ENCODE assay signal across 18 cellular contexts in genomic region chr2:105887246-105887645, GRCh38.
A peak's percentile ranks its signal among the peaks of the same experiment; 100 is the strongest.
DNase-seq lines count a peak whose midpoint lies in the region; ATAC-seq, FAIRE-seq and TF ChIP-seq lines count a peak whose summit lies in the region.
"Had no signal": no experiment of that assay in that cellular context is flagged by ENCODE, and none has a peak within 500 bp of the region (broad histone marks: within the 10 kb centered on the region; RNA-seq: fewer than 3 reads in every experiment).

No MANE protein-coding gene starts in this region.

- H3K4me1 Mint-ChIP-seq in CD8-positive, alpha-beta T cell (ENCODE audit: low read depth) = peaks cover 85% of the 10 kb centered on the region
- H3K4me1 Mint-ChIP-seq in IgD-negative memory B cell (peaks cover 27 to 40% (median 39%) of the 10 kb centered on the region in 3 donors), progenitor cell of endocrine pancreas (ENCODE audit: low read depth) (peaks cover 51% of the 10 kb centered on the region), neural progenitor cell (peaks cover 37% of the 10 kb centered on the region)

- no peak for ATAC-seq in CD8-positive, alpha-beta T cell
- no peak for ATAC-seq in HepG2
- ATAC-seq: foreskin keratinocyte, K562 had no signal

- CTCF ChIA-PET in CD8-positive, alpha-beta T cell (lab: Charles Lee) = no interaction called here
- CTCF ChIA-PET in HepG2 (lab: Yijun Ruan, JAX; ENCODE audit: low intra/inter-chr PET ratio, low total read pairs) = no interaction called here

- H3K27me3 Mint-ChIP-seq in CD8-positive, alpha-beta T cell (ENCODE audit: low read depth) = no peaks in the 10 kb centered on the region
- H3K27me3 Mint-ChIP-seq in IgD-negative memory B cell (no peaks in the 10 kb centered on the region), progenitor cell of endocrine pancreas (no peaks in the 10 kb centered on the region), neural progenitor cell (ENCODE audit: insufficient read depth, low read depth) (peaks cover 2% of the 10 kb centered on the region)

- H4K20me1 ChIP-seq in neural progenitor cell (ENCODE audit: low read depth) (peaks cover 44% of the 10 kb centered on the region), HepG2 (ENCODE audit: insufficient read depth, low read length) (no peaks in the 10 kb centered on the region)

- no peak for DNase-seq in CD8-positive, alpha-beta T cell
- peak; percentile 27 for DNase-seq in brain microvascular endothelial cell
- no peak for DNase-seq in progenitor cell of endocrine pancreas (ENCODE audit: low spot score, unreplicated experiment)
- no peak for DNase-seq in neural progenitor cell (ENCODE audit: low spot score)
- no peak for DNase-seq in NCI-H1930 (lab: John Stamatoyannopoulos, UW)
- no peak for DNase-seq in HepG2 (ENCODE audit: low spot score)
- DNase-seq: activated T-cell treated with anti-CD3 and anti-CD28 coated beads for 4 hours, endodermal cell, foreskin keratinocyte, HCEC 1CT, mesenchymal stem cell, NCI-H1105, SJCRH30, spleen had no signal

- no peak for TF ChIP-seq CTCF in CD8-positive, alpha-beta T cell (IDR thresholded peaks at IDR 0.05)
- TF ChIP-seq CTCF in brain microvascular endothelial cell (IDR thresholded peaks at IDR 0.05; ENCODE audit: low read depth, low read length, missing control alignments) = no peak
- no peak for TF ChIP-seq CTCF in progenitor cell of endocrine pancreas (IDR thresholded peaks at IDR 0.05; ENCODE audit: unreplicated experiment)
- TF ChIP-seq CTCF in neural progenitor cell (IDR thresholded peaks at IDR 0.05) = no peak
- no peak for TF ChIP-seq CTCF in HepG2 (CRISPR knock-in tag; IDR thresholded peaks at IDR 0.05)

- in situ Hi-C loops in brain microvascular endothelial cell (cut with HindIII; ENCODE audit: low pct_ligation_motif_present, low sequenced_read_pairs) (no loop called here), HepG2 (cut with HindIII; ENCODE audit: extremely low pct_ligation_motif_present, low pct_unique_long_range_greater_than_20kb) (loop anchor here (5.0 kb wide), 1 partner anchor 310 kb away; no protein-coding TSS in a partner anchor)

- H3K27ac Mint-ChIP-seq in CD8-positive, alpha-beta T cell = peak overlapping the region; percentile 78
- H3K27ac Mint-ChIP-seq in IgD-negative memory B cell (peak overlapping the region in 2 of 3 donors; percentile 56 to 73), progenitor cell of endocrine pancreas (peak overlapping the region; percentile 15), neural progenitor cell (no peak overlapping the region)
- H3K27ac Mint-ChIP-seq: endodermal cell had no signal

- no peak overlapping the region for H3K4me3 ChIP-seq in CD8-positive, alpha-beta T cell (ENCODE audit: low read depth, low read length)
- H3K4me3 ChIP-seq in brain microvascular endothelial cell (ENCODE audit: low read depth, low read length) (no peak overlapping the region), neural progenitor cell (no peak overlapping the region), HepG2 (replicated peaks in 1 of 3; ENCODE audit: insufficient read depth in 1 of 3, low read depth in 2 of 3, low read length in 3 of 3) (no peak overlapping the region)
- H3K4me3 ChIP-seq: BLaER1 treated with 17β-estradiol and CSF1 and Interleukin-3, amounts not matched to agents 10 nM and 100 nM; K562; SJCRH30; spleen had no signal

- H3K4me3 Mint-ChIP-seq in CD8-positive, alpha-beta T cell = peak overlapping the region; percentile 38
- H3K4me3 Mint-ChIP-seq in IgD-negative memory B cell = no peak overlapping the region
- no peak overlapping the region for H3K4me3 Mint-ChIP-seq in progenitor cell of endocrine pancreas (ENCODE audit: low read depth)
- no peak overlapping the region for H3K4me3 Mint-ChIP-seq in neural progenitor cell
- H3K4me3 Mint-ChIP-seq: endodermal cell had no signal

- peaks cover 83% of the 10 kb centered on the region for H3K4me1 ChIP-seq in CD8-positive, alpha-beta T cell (ENCODE audit: insufficient read depth, low read length)
- H3K4me1 ChIP-seq in neural progenitor cell (peaks cover 18% of the 10 kb centered on the region), HepG2 (ENCODE audit: insufficient read depth, low read length) (no peaks in the 10 kb centered on the region)
- H3K4me1 ChIP-seq: foreskin keratinocyte had no signal

- peaks cover 10% of the 10 kb centered on the region for H3K9me3 Mint-ChIP-seq in CD8-positive, alpha-beta T cell
- H3K9me3 Mint-ChIP-seq in IgD-negative memory B cell (peaks cover 0 to 18% (median 2%) of the 10 kb centered on the region in 3 donors), progenitor cell of endocrine pancreas (ENCODE audit: low read depth) (peaks cover 8% of the 10 kb centered on the region), neural progenitor cell (peaks cover 26% of the 10 kb centered on the region)

- FAIRE-seq in HepG2 (lab: Jason Lieb, UNC) = no peak
- FAIRE-seq: bronchial epithelial cell, K562 had no signal

- H3K36me3 Mint-ChIP-seq in CD8-positive, alpha-beta T cell = peaks cover 70% of the 10 kb centered on the region
- H3K36me3 Mint-ChIP-seq in IgD-negative memory B cell = peaks cover 28% of the 10 kb centered on the region
- H3K36me3 Mint-ChIP-seq in progenitor cell of endocrine pancreas (ENCODE audit: insufficient read depth) = peaks cover 25% of the 10 kb centered on the region
- H3K36me3 Mint-ChIP-seq in neural progenitor cell = peaks cover 70% of the 10 kb centered on the region

- H2AFZ ChIP-seq in neural progenitor cell (replicated peaks) (no peak overlapping the region), HepG2 (ENCODE audit: low read length) (no peak overlapping the region)

- H3K9me3 ChIP-seq in CD8-positive, alpha-beta T cell (ENCODE audit: low read length) = no peaks in the 10 kb centered on the region
- H3K9me3 ChIP-seq in neural progenitor cell (ENCODE audit: low read depth) = no peaks in the 10 kb centered on the region
- H3K9me3 ChIP-seq in HepG2 (ENCODE audit: low read length) = peaks cover 8% of the 10 kb centered on the region; the same call in 1 of the 2 replicates
- H3K9me3 ChIP-seq: SJCRH30 had no signal

- H3K27me3 ChIP-seq in CD8-positive, alpha-beta T cell (ENCODE audit: insufficient read depth, low read length) = no peaks in the 10 kb centered on the region
- H3K27me3 ChIP-seq in brain microvascular endothelial cell (replicated peaks) = no peaks in the 10 kb centered on the region
- no peaks in the 10 kb centered on the region for H3K27me3 ChIP-seq in neural progenitor cell
- H3K27me3 ChIP-seq in HepG2 (ENCODE audit: control insufficient read depth in 1 of 2, insufficient read depth in 2 of 2, low read length in 2 of 2) = no peaks in the 10 kb centered on the region
- H3K27me3 ChIP-seq: BLaER1 treated with 17β-estradiol and CSF1 and Interleukin-3, amounts not matched to agents 10 nM and 100 nM; foreskin keratinocyte; SJCRH30; spleen had no signal

- no TSS peak for BruUV-seq in HepG2 (replicated peaks; lab: Mats Ljungman, UMichigan)

- H3K27ac ChIP-seq in CD8-positive, alpha-beta T cell (ENCODE audit: low read depth, low read length) = no peak overlapping the region
- H3K27ac ChIP-seq in brain microvascular endothelial cell (no peak overlapping the region), neural progenitor cell (no peak overlapping the region), HepG2 (ENCODE audit: extremely low read length, insufficient read depth, low read length) (no peak overlapping the region)
- H3K27ac ChIP-seq: BLaER1 treated with 17β-estradiol and CSF1 and Interleukin-3, amounts not matched to agents 10 nM and 100 nM; foreskin keratinocyte; SJCRH30 had no signal

- TF ChIP-seq POLR2A in HepG2 (IDR thresholded peaks at IDR 0.05; ENCODE audit: insufficient read depth in 1 of 2, low read depth in 2 of 2, low read length in 2 of 2) = no peak

- TF ChIP-seq RAD21 in HepG2 (CRISPR knock-in tag; IDR thresholded peaks at IDR 0.05) = no peak

- peaks cover 8% of the 10 kb centered on the region for H3F3A ChIP-seq in neural progenitor cell (ENCODE audit: low read depth)

- H3K79me2 ChIP-seq in neural progenitor cell (ENCODE audit: low read depth) = peaks cover 74% of the 10 kb centered on the region
- H3K79me2 ChIP-seq in HepG2 (ENCODE audit: insufficient read depth, low read length) = no peaks in the 10 kb centered on the region

- TF ChIP-seq EP300 in HepG2 (IDR thresholded peaks at IDR 0.05; ENCODE audit: low read depth in 2 of 2, low read length in 2 of 2) (no peak), HepG2 (CRISPR knock-in tag; IDR thresholded peaks at IDR 0.05; ENCODE audit: borderline replicate concordance) (no peak)

- no peak overlapping the region for H3K9ac ChIP-seq in neural progenitor cell
- H3K9ac ChIP-seq in HepG2 (ENCODE audit: insufficient read depth, low read depth, low read length) = no peak overlapping the region
- H3K9ac ChIP-seq: BLaER1 treated with 17β-estradiol and CSF1 and Interleukin-3, amounts not matched to agents 10 nM and 100 nM had no signal

- 96% methylated on average over 3 of the region's 3 CpGs for WGBS in HepG2 (ENCODE audit: low lambda C conversion rate)

- POLR2A ChIA-PET in CD8-positive, alpha-beta T cell (lab: Charles Lee) = no interaction called here
- POLR2A ChIA-PET in HepG2 (lab: Yijun Ruan, JAX) = no interaction called here

- intact Hi-C loops in CD8-positive, alpha-beta T cell (cut with DNase I, micrococcal nuclease) = loop anchor here (10.0 kb wide), 2 partner anchors 302 to 312 kb away; no protein-coding TSS in a partner anchor
- intact Hi-C loops in HepG2 (cut with micrococcal nuclease; ENCODE audit: unreplicated experiment) = no loop called here

- H3K4me2 ChIP-seq in neural progenitor cell (no peak overlapping the region), HepG2 (ENCODE audit: low read depth, low read length) (no peak overlapping the region)
- H3K4me2 ChIP-seq: BLaER1 treated with 17β-estradiol and CSF1 and Interleukin-3, amounts not matched to agents 10 nM and 100 nM had no signal

- peaks cover 4% of the 10 kb centered on the region for H3K36me3 ChIP-seq in CD8-positive, alpha-beta T cell (ENCODE audit: insufficient read depth, low read length)
- no peaks in the 10 kb centered on the region for H3K36me3 ChIP-seq in brain microvascular endothelial cell (replicated peaks)
- no peaks in the 10 kb centered on the region for H3K36me3 ChIP-seq in neural progenitor cell
- H3K36me3 ChIP-seq in HepG2 (replicated peaks in 1 of 2; ENCODE audit: control insufficient read depth in 1 of 2, insufficient read depth in 2 of 2, low read length in 2 of 2) = peaks cover 1 to 8% of the 10 kb centered on the region in 2 experiments; a peak in 1 of 5 replicates

TF ChIP-seq in HepG2, 621 proteins besides CTCF, POLR2A, EP300 and RAD21 (continues in another document):
- TF ChIP-seq CBFB (CRISPR knock-in tag; IDR thresholded peaks at IDR 0.05) (no peak), HMG20B (CRISPR knock-in tag; conservative IDR thresholded peaks at IDR 0.05) (no peak), TBP (CRISPR knock-in tag; IDR thresholded peaks at IDR 0.05) (no peak)
